In the genomic region with DNA sequence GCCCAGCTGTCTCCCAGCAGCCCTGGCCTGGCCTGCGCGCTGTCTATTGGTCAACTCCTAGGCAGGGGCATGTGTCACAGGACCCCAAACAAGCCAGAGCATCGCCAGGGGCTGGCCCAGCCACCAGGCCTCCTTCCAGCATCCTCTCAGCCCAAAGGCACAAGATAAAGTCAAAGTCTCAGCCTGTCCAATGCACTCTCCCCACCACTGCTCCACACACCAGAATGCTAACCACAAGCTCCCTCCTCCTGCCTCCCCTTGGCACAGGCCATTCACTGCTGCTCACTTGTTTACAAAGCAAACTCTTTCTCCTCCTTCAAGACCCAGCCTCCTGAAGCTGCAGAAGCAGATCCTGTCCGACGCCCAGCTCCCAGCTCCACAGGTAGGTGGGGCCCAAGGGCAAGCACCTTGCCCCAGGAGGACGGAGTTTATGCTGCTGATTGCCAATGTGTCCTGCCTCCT, we compare ENCODE assay signal across 9 cellular contexts.
DNase-seq lines count a peak whose midpoint lies in the region; ATAC-seq and TF ChIP-seq lines count a peak whose summit lies in the region.
"Had no signal": no experiment of that assay in that cellular context is flagged by ENCODE, and none has a peak within 500 bp of the region (broad histone marks: within the 10 kb centered on the region; RNA-seq: fewer than 3 reads in every experiment).

No MANE protein-coding gene starts in this region.

- H3K4me3 ChIP-seq in DOHH2 (ENCODE audit: low read length), result no peak overlapping the region

- ATAC-seq in GM21619 (IDR thresholded peaks at IDR 0.05; ENCODE audit: unreplicated experiment), result no peak
- ATAC-seq in HG03342 (IDR thresholded peaks at IDR 0.05; ENCODE audit: unreplicated experiment), result no peak
- no peak for ATAC-seq in GM21367 (IDR thresholded peaks at IDR 0.05; ENCODE audit: unreplicated experiment)
- ATAC-seq: naive thymus-derived CD8-positive, alpha-beta T cell had no signal

- H3F3A ChIP-seq in DOHH2 (ENCODE audit: control insufficient read depth, insufficient read depth), result no peaks in the 10 kb centered on the region

- H3K27me3 ChIP-seq in DOHH2 (ENCODE audit: control insufficient read depth, low read length), result peaks cover 2% of the 10 kb centered on the region

- DNase-seq in NCI-H2029 treated with DMSO at 0.1 percent for 48 hours (lab: John Stamatoyannopoulos, UW) (peak; percentile 71), epithelial cell of prostate (ENCODE audit: low read depth, low spot score) (peak; percentile 14), myocyte (ENCODE audit: low read depth) (peak; percentile 48), amygdala (lab: John Stamatoyannopoulos, UW) (no peak)
- DNase-seq: naive thymus-derived CD8-positive, alpha-beta T cell had no signal

- no peak overlapping the region for H3K4me2 ChIP-seq in DOHH2 (ENCODE audit: low read length)

- no peaks in the 10 kb centered on the region for H3K36me3 ChIP-seq in DOHH2 (ENCODE audit: control insufficient read depth, low read length)

- no peaks in the 10 kb centered on the region for H3K9me2 ChIP-seq in DOHH2 (replicated peaks; ENCODE audit: control insufficient read depth, low read length)

- no peaks in the 10 kb centered on the region for H4K20me1 ChIP-seq in DOHH2 (ENCODE audit: control insufficient read depth, insufficient read depth, low read depth, low read length)

- TF ChIP-seq CTCF in DOHH2 (IDR thresholded peaks at IDR 0.05; ENCODE audit: low read depth, low read length, poor library complexity, severe bottlenecking), result peak; percentile 16

- H3K79me2 ChIP-seq in DOHH2 (ENCODE audit: control insufficient read depth, low read length), result no peaks in the 10 kb centered on the region

- H3K27ac ChIP-seq in DOHH2 (ENCODE audit: low read depth, low read length) (no peak overlapping the region), epithelial cell of prostate (no peak overlapping the region)

- no peaks in the 10 kb centered on the region for H3K4me1 ChIP-seq in DOHH2 (ENCODE audit: control insufficient read depth, low read length)

- no peaks in the 10 kb centered on the region for H3K9me3 ChIP-seq in DOHH2 (ENCODE audit: control insufficient read depth, insufficient read depth, low read length)

Comparison
In these comparisons a context has a peak if more than half of its experiments do, and no peak if none do; other contexts are left out.
1. DNase-seq: peak in NCI-H2029 treated with DMSO at 0.1 percent for 48 hours (single experiment), epithelial cell of prostate (single experiment) and myocyte (single experiment); none in amygdala (0 of 56).